ENCODE assay signal across 15 cellular contexts in genomic region chr10:32112055-32112454, GRCh38.
A peak's percentile ranks its signal among the peaks of the same experiment; 100 is the strongest.
DNase-seq lines count a peak whose midpoint lies in the region; ATAC-seq and TF ChIP-seq lines count a peak whose summit lies in the region.
"Had no signal": no experiment of that assay in that cellular context is flagged by ENCODE, and none has a peak within 500 bp of the region (broad histone marks: within the 10 kb centered on the region; RNA-seq: fewer than 3 reads in every experiment).

No MANE protein-coding gene starts in this region.

- no peak for TF ChIP-seq CTCF in HFF-Myc (IDR thresholded peaks at IDR 0.05; ENCODE audit: low read depth, low read length, missing control alignments)

- no peak overlapping the region for H3K4me3 ChIP-seq in HFF-Myc (replicated peaks; ENCODE audit: low read depth, low read length)
- H3K4me3 ChIP-seq: K562, testis had no signal

- DNase-seq in 8988T (peak; percentile 38), HFF-Myc (ENCODE audit: extremely low read depth, low read depth) (peak; percentile 41), amniotic epithelial cell (ENCODE audit: low read depth) (peak; percentile 70), hepatic stellate cell (ENCODE audit: low spot score) (peak; percentile 34), NCI-H187 (lab: John Stamatoyannopoulos, UW) (no peak), OCI-M2 (lab: John Stamatoyannopoulos, UW; ENCODE audit: unreplicated experiment) (no peak), NCI-H510A treated with DMSO at 0.1 percent for 48 hours (lab: John Stamatoyannopoulos, UW) (no peak)
- DNase-seq: activated CD8-positive, alpha-beta memory T cell treated with anti-CD3 and anti-CD28 coated beads for 24 hours; BE2C; central memory CD4-positive, alpha-beta T cell; naive thymus-derived CD4-positive, alpha-beta T cell; stimulated activated CD4-positive, alpha-beta T cell treated with anti-CD3 and anti-CD28 coated beads, Interleukin-1b, Interleukin-23, amount 100 ng/mL, for 48 hours; testis had no signal

- ATAC-seq in HG03469 (IDR thresholded peaks at IDR 0.05; ENCODE audit: unreplicated experiment), result no peak
- ATAC-seq: K562; naive thymus-derived CD4-positive, alpha-beta T cell had no signal

Comparison
In these comparisons a context has a peak if more than half of its experiments do, and no peak if none do; other contexts are left out.
1. DNase-seq: peak in 8988T (single experiment), HFF-Myc (single experiment), amniotic epithelial cell (single experiment) and hepatic stellate cell (single experiment); none in NCI-H187 (0 of 2), OCI-M2 (single experiment) and NCI-H510A treated with DMSO at 0.1 percent for 48 hours (single experiment).